ENCODE assay signal across 1 cellular context in genomic region chr1:22763479-22764200, GRCh38.
TF ChIP-seq lines count a peak whose summit lies in the region.

No MANE protein-coding gene starts in this region.

TF ChIP-seq in GM12878, 131 proteins besides CTCF, POLR2A, EP300 and RAD21:
- no peak for TF ChIP-seq ZNF622 (IDR thresholded peaks at IDR 0.05)
- TF ChIP-seq IKZF1 (conservative IDR thresholded peaks at IDR 0.05): 0 out of 2 replicates have a peak, but pooled peaks have one; percentile 15
- TF ChIP-seq NR2C2 (IDR thresholded peaks at IDR 0.05; ENCODE audit: borderline replicate concordance, control insufficient read depth, insufficient read length, low read depth): no peak
- TF ChIP-seq JUNB (IDR thresholded peaks at IDR 0.05): peak; percentile 71; the same call in 1 of the 2 replicates
- TF ChIP-seq IRF4 (IDR thresholded peaks at IDR 0.05; ENCODE audit: low read depth, low read length): peak; percentile 87; the same call in 1 of the 2 replicates
- peak; percentile 93 for TF ChIP-seq RUNX3 (IDR thresholded peaks at IDR 0.05; ENCODE audit: low read length)
- TF ChIP-seq YY1 (IDR thresholded peaks at IDR 0.05; ENCODE audit: low read depth, low read length): no peak; the same call in 1 of the 2 replicates
- TF ChIP-seq GATAD2B (conservative IDR thresholded peaks at IDR 0.05; ENCODE audit: low read depth): no peak
- no peak for TF ChIP-seq CHD1 (IDR thresholded peaks at IDR 0.05; ENCODE audit: low read depth, low read length)
- TF ChIP-seq JUND (IDR thresholded peaks at IDR 0.05; ENCODE audit: low read depth, low read length): 0 out of 2 replicates have a peak, but pooled peaks have one; percentile 48
- TF ChIP-seq TARDBP (IDR thresholded peaks at IDR 0.05; ENCODE audit: borderline replicate concordance): no peak
- TF ChIP-seq EGR1 (IDR thresholded peaks at IDR 0.05; ENCODE audit: borderline replicate concordance in 1 of 2, low read depth in 2 of 2, low read length in 2 of 2): no peak
- no peak for TF ChIP-seq SMARCA5 (IDR thresholded peaks at IDR 0.05)
- no peak for TF ChIP-seq NFIC (IDR thresholded peaks at IDR 0.05; ENCODE audit: low read depth, low read length)
- no peak for TF ChIP-seq PRDM15 (CRISPR knock-in tag; IDR thresholded peaks at IDR 0.05)
- TF ChIP-seq KAT2A (conservative IDR thresholded peaks at IDR 0.05; ENCODE audit: control insufficient read depth, low read depth, low read length): no peak
- TF ChIP-seq PAX5 (IDR thresholded peaks at IDR 0.05; ENCODE audit: borderline replicate concordance, low read depth, low read length): 0 out of 2 replicates have a peak, but pooled peaks have one; percentile 17
- TF ChIP-seq FOXK2 (IDR thresholded peaks at IDR 0.05): no peak
- peak; percentile 13 to 37; a peak in 1 of 4 replicates for TF ChIP-seq IKZF2 (IDR thresholded peaks at IDR 0.05)
